Comparison of ENCODE assay signal across 18 cellular contexts in the genomic region with DNA sequence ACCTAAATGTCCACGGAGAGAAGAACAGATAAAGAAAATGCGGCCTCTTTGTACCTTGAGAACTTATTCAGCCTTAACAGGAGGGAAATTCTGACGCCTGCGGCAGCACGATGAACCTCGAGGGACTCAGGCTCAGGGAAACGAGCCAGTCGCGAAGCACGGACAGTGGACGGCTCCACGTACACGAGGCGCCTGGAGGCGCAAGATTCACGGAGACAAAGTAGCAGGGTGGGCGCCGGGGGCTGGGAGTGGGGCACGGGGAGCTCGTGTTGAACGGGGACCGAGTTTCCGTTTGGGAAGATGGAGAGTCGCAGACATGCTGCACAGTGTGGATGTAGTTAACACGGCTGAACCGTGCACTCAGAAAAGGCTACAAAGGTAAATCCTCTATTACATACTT. TPM values are rescaled to one million over a fixed set of nuclear protein-coding genes. Genes with fewer than 3 reads are reported as not detected.
A peak's percentile ranks its signal among the peaks of the same experiment; 100 is the strongest.
DNase-seq lines count a peak whose midpoint lies in the region; ATAC-seq, FAIRE-seq and TF ChIP-seq lines count a peak whose summit lies in the region.
"Had no signal": no experiment of that assay in that cellular context is flagged by ENCODE, and none has a peak within 500 bp of the region (broad histone marks: within the 10 kb centered on the region; RNA-seq: fewer than 3 reads in every experiment).

No MANE protein-coding gene starts in this region.

- no peaks in the 10 kb centered on the region for H3K36me3 Mint-ChIP-seq in activated T-cell treated with anti-CD3 and anti-CD28 coated beads, Interleukin-2, amount 50 U/mL, for 72 hours (ENCODE audit: insufficient read depth in 2 of 2)
- no peaks in the 10 kb centered on the region for H3K36me3 Mint-ChIP-seq in activated T-cell treated with anti-CD3 and anti-CD28 coated beads, Interleukin-2, amount 50 U/mL, for 24 hours (ENCODE audit: low read depth)
- no peaks in the 10 kb centered on the region for H3K36me3 Mint-ChIP-seq in chondrocyte (ENCODE audit: low read depth)
- H3K36me3 Mint-ChIP-seq: CD8-positive, alpha-beta T cell had no signal

- H3K36me3 ChIP-seq in upper lobe of right lung, result no peaks in the 10 kb centered on the region
- H3K36me3 ChIP-seq: BLaER1 treated with 17β-estradiol and CSF1 and Interleukin-3, amounts not matched to agents 10 nM and 100 nM; HAP-1 had no signal

- peak overlapping the region; percentile 32 for H3K4me2 ChIP-seq in A549
- H3K4me2 ChIP-seq: BLaER1 treated with 17β-estradiol and CSF1 and Interleukin-3, amounts not matched to agents 10 nM and 100 nM had no signal

- TF ChIP-seq CTCF in A549 (IDR thresholded peaks at IDR 0.05), result no peak
- TF ChIP-seq CTCF in chondrocyte (IDR thresholded peaks at IDR 0.05), result no peak
- TF ChIP-seq CTCF in upper lobe of right lung (IDR thresholded peaks at IDR 0.05), result no peak

- FAIRE-seq in A549 (lab: Jason Lieb, UNC), result no peak
- FAIRE-seq: HepG2 had no signal

- TF ChIP-seq POLR2A in A549 (IDR thresholded peaks at IDR 0.05; ENCODE audit: low read length), result no peak

- H3K27me3 ChIP-seq in upper lobe of right lung, result peaks cover 13% of the 10 kb centered on the region

- peak overlapping the region; percentile 54 for H3K27ac Mint-ChIP-seq in activated T-cell treated with anti-CD3 and anti-CD28 coated beads, Interleukin-2, amount 50 U/mL, for 72 hours
- H3K27ac Mint-ChIP-seq in activated T-cell treated with anti-CD3 and anti-CD28 coated beads, Interleukin-2, amount 50 U/mL, for 24 hours, result no peak overlapping the region
- no peak overlapping the region for H3K27ac Mint-ChIP-seq in chondrocyte (ENCODE audit: unreplicated experiment)
- H3K27ac Mint-ChIP-seq: B cell; CD8-positive, alpha-beta T cell had no signal

- H3K27me3 Mint-ChIP-seq in activated T-cell treated with anti-CD3 and anti-CD28 coated beads, Interleukin-2, amount 50 U/mL, for 72 hours (ENCODE audit: low read depth), result peaks cover 9% of the 10 kb centered on the region
- peaks cover 18% of the 10 kb centered on the region for H3K27me3 Mint-ChIP-seq in activated T-cell treated with anti-CD3 and anti-CD28 coated beads, Interleukin-2, amount 50 U/mL, for 24 hours
- H3K27me3 Mint-ChIP-seq in chondrocyte (ENCODE audit: low read depth), result peaks cover 38% of the 10 kb centered on the region

- no peak overlapping the region for H3K27ac ChIP-seq in A549
- peak overlapping the region; percentile 24 for H3K27ac ChIP-seq in upper lobe of right lung
- H3K27ac ChIP-seq: BLaER1 treated with 17β-estradiol and CSF1 and Interleukin-3, amounts not matched to agents 10 nM and 100 nM; GM23248 had no signal

- CTCF ChIA-PET in A549 (lab: Yijun Ruan, JAX), result interaction anchor here (1.1 kb wide), 1 partner anchor 40 kb away, joined by 3 read pairs; no protein-coding TSS in a partner anchor

- intact Hi-C loops in upper lobe of right lung (cut with DNase I), result no loop called here

- TF ChIP-seq EP300 in A549 (IDR thresholded peaks at IDR 0.05), result no peak

- no peaks in the 10 kb centered on the region for H3K9me3 ChIP-seq in A549
- H3K9me3 ChIP-seq in upper lobe of right lung, result no peaks in the 10 kb centered on the region
- H3K9me3 ChIP-seq: BLaER1 treated with 17β-estradiol and CSF1 and Interleukin-3, amounts not matched to agents 10 nM and 100 nM; HAP-1 had no signal

- H3K4me1 Mint-ChIP-seq in activated T-cell treated with anti-CD3 and anti-CD28 coated beads, Interleukin-2, amount 50 U/mL, for 72 hours (ENCODE audit: low read depth), result no peaks in the 10 kb centered on the region
- no peaks in the 10 kb centered on the region for H3K4me1 Mint-ChIP-seq in activated T-cell treated with anti-CD3 and anti-CD28 coated beads, Interleukin-2, amount 50 U/mL, for 24 hours (ENCODE audit: low read depth)
- no peaks in the 10 kb centered on the region for H3K4me1 Mint-ChIP-seq in chondrocyte (ENCODE audit: low read depth)
- H3K4me1 Mint-ChIP-seq: B cell had no signal

- 25% methylated on average over 26 of the region's 26 CpGs for WGBS in A549 (ENCODE audit: missing lambda C conversion rate)

- H3K4me1 ChIP-seq in A549, result no peaks in the 10 kb centered on the region
- H3K4me1 ChIP-seq in upper lobe of right lung, result no peaks in the 10 kb centered on the region
- H3K4me1 ChIP-seq: HAP-1 had no signal

- H3K9me3 Mint-ChIP-seq in activated T-cell treated with anti-CD3 and anti-CD28 coated beads, Interleukin-2, amount 50 U/mL, for 72 hours, result no peaks in the 10 kb centered on the region
- no peaks in the 10 kb centered on the region for H3K9me3 Mint-ChIP-seq in activated T-cell treated with anti-CD3 and anti-CD28 coated beads, Interleukin-2, amount 50 U/mL, for 24 hours
- H3K9me3 Mint-ChIP-seq in chondrocyte (ENCODE audit: low read depth), result no peaks in the 10 kb centered on the region
- H3K9me3 Mint-ChIP-seq: CD8-positive, alpha-beta T cell had no signal

- no peak for TF ChIP-seq RAD21 in A549 (conservative IDR thresholded peaks at IDR 0.05 in 1 of 2, IDR thresholded peaks at IDR 0.05 in 1 of 2)

- no peak overlapping the region for H3K4me3 Mint-ChIP-seq in activated T-cell treated with anti-CD3 and anti-CD28 coated beads, Interleukin-2, amount 50 U/mL, for 72 hours
- no peak overlapping the region for H3K4me3 Mint-ChIP-seq in activated T-cell treated with anti-CD3 and anti-CD28 coated beads, Interleukin-2, amount 50 U/mL, for 24 hours
- H3K4me3 Mint-ChIP-seq in chondrocyte (ENCODE audit: unreplicated experiment), result no peak overlapping the region
- H3K4me3 Mint-ChIP-seq: B cell; CD8-positive, alpha-beta T cell had no signal

- no peak for DNase-seq in activated T-cell treated with anti-CD3 and anti-CD28 coated beads, Interleukin-2, amount 50 U/mL, for 72 hours
- DNase-seq in activated T-cell treated with anti-CD3 and anti-CD28 coated beads, Interleukin-2, amount 50 U/mL, for 24 hours, result no peak
- DNase-seq in A549 (ENCODE audit: low read depth in 1 of 2, low spot score in 1 of 2) (no peak), chondrocyte (ENCODE audit: low spot score) (peak; percentile 66), upper lobe of right lung (no peak)
- DNase-seq in activated CD8-positive, alpha-beta memory T cell treated with anti-CD3 and anti-CD28 coated beads, Interleukin-2, amount 50 U/mL, for 48 hours, result no peak
- DNase-seq: 8988T; Calu3; CD8-positive, alpha-beta T cell; DMS79 treated with DMSO at 0.1 percent for 48 hours; GF-D8; GM23248 had no signal

- ATAC-seq in activated T-cell treated with anti-CD3 and anti-CD28 coated beads, Interleukin-2, amount 50 U/mL, for 72 hours (replicated peaks in 1 of 2), result no peak
- ATAC-seq in A549, result peak in 1 of 2 experiments; percentile 11; a peak in 1 of 6 replicates
- ATAC-seq in upper lobe of right lung, result no peak
- no peak for ATAC-seq in GM19351 (IDR thresholded peaks at IDR 0.05; ENCODE audit: unreplicated experiment)
- ATAC-seq: CD8-positive, alpha-beta T cell; HepG2 had no signal

- POLR2A ChIA-PET in A549 (lab: Yijun Ruan, JAX), result no interaction called here

- no peak overlapping the region for H3K4me3 ChIP-seq in A549
- no peak overlapping the region for H3K4me3 ChIP-seq in upper lobe of right lung
- H3K4me3 ChIP-seq: BLaER1 treated with 17β-estradiol and CSF1 and Interleukin-3, amounts not matched to agents 10 nM and 100 nM; GM23248; HAP-1 had no signal

TF ChIP-seq in A549, 52 proteins besides CTCF, POLR2A, EP300 and RAD21 (continues in another document):
- TF ChIP-seq CBX8 (IDR thresholded peaks at IDR 0.05), result no peak
- TF ChIP-seq NFE2L2 (conservative IDR thresholded peaks at IDR 0.05; ENCODE audit: low read length), result no peak
- no peak for TF ChIP-seq CHD4 (IDR thresholded peaks at IDR 0.05; ENCODE audit: borderline replicate concordance)
- TF ChIP-seq GATA3 (IDR thresholded peaks at IDR 0.05; ENCODE audit: borderline replicate concordance), result no peak
- TF ChIP-seq ESRRA (IDR thresholded peaks at IDR 0.05; ENCODE audit: borderline replicate concordance, low read length), result no peak
- TF ChIP-seq ZC3H11A (IDR thresholded peaks at IDR 0.05), result no peak
- TF ChIP-seq POLR2AphosphoS2 (conservative IDR thresholded peaks at IDR 0.05; ENCODE audit: low read length), result no peak

RNA-seq across cellular contexts. Expression of gene UTF1, which starts 13.2 kb away (rescaled TPM):
- total RNA-seq in activated T-cell treated with anti-CD3 and anti-CD28 coated beads, Interleukin-2, amount 50 U/mL, for 72 hours, result under 1 TPM in 1 of 2 donors, not detected in 1; 0.21 TPM
- polyA plus RNA-seq in A549 (2011; rRNA removed) (not detected in 2 replicates), A549 (2017; fragmentation: RNase III; extraction: RNeasy Plus Mini Kit Qiagen cat#74134 plus additional on column Dnase treatment) (not detected in 3 replicates)
- polyA plus RNA-seq in A549 (2012; cell fraction: cytosol; rRNA removed), result not detected in 2 replicates
- not detected in 2 replicates for polyA plus RNA-seq in A549 (2012; cell fraction: nucleus; rRNA removed)
- polyA minus RNA-seq in A549 (2011; rRNA and poly(A)+ RNA removed), result not detected in 2 replicates
- total RNA-seq in chondrocyte (not detected in 3 replicates), upper lobe of right lung (not detected)
- total RNA-seq: Calu3; CD8-positive, alpha-beta T cell; GM23248; H4; HepG2 had no signal
- polyA plus RNA-seq: GM23248, HepG2 had no signal

RNA-seq across cellular contexts. Expression of gene VENTX, which starts 20.9 kb away (rescaled TPM):
- under 1 TPM in 1 of 2 donors, not detected in 1; 0.21 TPM for total RNA-seq in activated T-cell treated with anti-CD3 and anti-CD28 coated beads, Interleukin-2, amount 50 U/mL, for 72 hours
- polyA plus RNA-seq in A549 (2011; rRNA removed), result not detected in 2 replicates
- not detected in 2 replicates for polyA plus RNA-seq in A549 (2012; cell fraction: cytosol; rRNA removed)
- not detected in 2 replicates for polyA plus RNA-seq in A549 (2012; cell fraction: nucleus; rRNA removed)
- not detected in 3 replicates for polyA plus RNA-seq in A549 (2017; fragmentation: RNase III; extraction: RNeasy Plus Mini Kit Qiagen cat#74134 plus additional on column Dnase treatment)
- not detected in 2 replicates for polyA minus RNA-seq in A549 (2011; rRNA and poly(A)+ RNA removed)
- total RNA-seq in chondrocyte, result not detected in 3 replicates
- total RNA-seq in upper lobe of right lung, result 3.4 TPM
- total RNA-seq: B cell; Calu3; CD8-positive, alpha-beta T cell; GM23248; H4; HepG2 had no signal
- polyA plus RNA-seq: GM23248, HepG2 had no signal

RNA-seq across cellular contexts. Expression of gene KNDC1, which starts 56.8 kb away (rescaled TPM):
- 1 to 10 TPM in 1 of 2 donors, under 1 TPM in 1; 0.28 to 1.2 TPM for total RNA-seq in activated T-cell treated with anti-CD3 and anti-CD28 coated beads, Interleukin-2, amount 50 U/mL, for 72 hours
- polyA plus RNA-seq in A549 (2011; rRNA removed), result 0.63 and 0.65 TPM in 2 replicates
- polyA plus RNA-seq in A549 (2012; cell fraction: cytosol; rRNA removed), result 0.70 and 2.1 TPM in 2 replicates
- 1.1 and 2.7 TPM in 2 replicates for polyA plus RNA-seq in A549 (2012; cell fraction: nucleus; rRNA removed)
- polyA plus RNA-seq in A549 (2017; fragmentation: RNase III; extraction: RNeasy Plus Mini Kit Qiagen cat#74134 plus additional on column Dnase treatment), result 0.49 to 0.73 TPM (median 0.56 TPM) in 3 replicates
- polyA minus RNA-seq in A549 (2011; rRNA and poly(A)+ RNA removed), result 0.33 and 0.78 TPM in 2 replicates
- total RNA-seq in chondrocyte, result 0.24 to 0.72 TPM (median 0.55 TPM) in 3 replicates
- total RNA-seq in upper lobe of right lung, result 14.3 TPM
- total RNA-seq: CD8-positive, alpha-beta T cell; HepG2 had no signal

RNA-seq across cellular contexts. Expression of gene ADAM8, which starts 59.9 kb away (rescaled TPM):
- 100 to 1,000 TPM; 156 to 218 TPM for total RNA-seq in activated T-cell treated with anti-CD3 and anti-CD28 coated beads, Interleukin-2, amount 50 U/mL, for 72 hours
- polyA plus RNA-seq in A549 (2011; rRNA removed) (1.4 TPM in 2 replicates), A549 (2017; fragmentation: RNase III; extraction: RNeasy Plus Mini Kit Qiagen cat#74134 plus additional on column Dnase treatment) (4.1 to 5.2 TPM (median 4.4 TPM) in 3 replicates)
- polyA plus RNA-seq in A549 (2012; cell fraction: cytosol; rRNA removed), result 2.2 and 4.0 TPM in 2 replicates
- polyA plus RNA-seq in A549 (2012; cell fraction: nucleus; rRNA removed), result 39.8 and 45.3 TPM in 2 replicates
- polyA minus RNA-seq in A549 (2011; rRNA and poly(A)+ RNA removed), result 0.66 and 1.2 TPM in 2 replicates
- total RNA-seq in chondrocyte (1.3 to 3.2 TPM (median 2.3 TPM) in 3 replicates), upper lobe of right lung (20.3 TPM)
- polyA plus RNA-seq: GM23248 had no signal
